In the genomic region with DNA sequence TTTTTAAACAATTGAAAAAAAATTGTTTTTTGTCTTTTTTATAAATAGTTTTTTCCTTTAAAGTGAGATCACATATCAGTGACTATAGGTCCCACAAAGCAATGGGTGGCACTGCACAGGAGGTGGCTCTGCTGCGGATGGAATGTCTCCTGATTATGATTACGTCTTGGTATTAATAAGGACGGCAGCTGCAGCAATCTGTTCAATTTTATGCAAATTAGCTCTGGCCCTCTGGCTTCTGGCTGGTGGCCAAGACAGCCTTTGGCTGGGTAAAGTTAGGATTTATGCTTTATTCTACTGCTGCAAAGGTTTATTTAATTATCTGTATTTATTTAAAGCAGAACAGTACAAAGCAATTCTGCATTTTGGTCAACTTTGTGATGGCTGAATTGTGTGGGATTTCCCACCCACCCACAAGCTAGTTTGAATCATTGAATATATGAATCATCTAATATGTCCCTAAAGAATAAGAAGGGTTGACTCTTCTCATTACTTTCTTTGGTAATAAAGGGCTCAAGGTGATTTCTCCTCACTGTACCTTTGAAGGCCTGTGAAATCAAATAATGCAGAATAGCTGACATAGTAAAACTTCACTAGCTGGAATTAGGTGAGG, we compare ENCODE assay signal across 13 cellular contexts.
A peak's percentile ranks its signal among the peaks of the same experiment; 100 is the strongest.
DNase-seq lines count a peak whose midpoint lies in the region; ATAC-seq and TF ChIP-seq lines count a peak whose summit lies in the region.
"Had no signal": no experiment of that assay in that cellular context is flagged by ENCODE, and none has a peak within 500 bp of the region (broad histone marks: within the 10 kb centered on the region; RNA-seq: fewer than 3 reads in every experiment).

No MANE protein-coding gene starts in this region.

- in situ Hi-C loops in brain microvascular endothelial cell (cut with HindIII; ENCODE audit: low pct_ligation_motif_present, low sequenced_read_pairs): no loop called here

- H3K27ac ChIP-seq in SJCRH30: peak overlapping the region; percentile 85
- no peak overlapping the region for H3K27ac ChIP-seq in brain microvascular endothelial cell
- H3K27ac ChIP-seq: epithelial cell of prostate had no signal

- H3K9me3 ChIP-seq in SJCRH30 (replicated peaks): no peaks in the 10 kb centered on the region

- no peaks in the 10 kb centered on the region for H3K27me3 ChIP-seq in SJCRH30
- no peaks in the 10 kb centered on the region for H3K27me3 ChIP-seq in brain microvascular endothelial cell (replicated peaks)

- H3K36me3 Mint-ChIP-seq in endothelial cell (ENCODE audit: low read depth, unreplicated experiment): no peaks in the 10 kb centered on the region
- H3K36me3 Mint-ChIP-seq: activated naive CD8-positive, alpha-beta T cell had no signal

- no peaks in the 10 kb centered on the region for H3K27me3 Mint-ChIP-seq in endothelial cell (ENCODE audit: unreplicated experiment)
- H3K27me3 Mint-ChIP-seq: activated naive CD8-positive, alpha-beta T cell had no signal

- ATAC-seq in SK-N-SH treated with all-trans-retinoic acid at 6 μM for 48 hours: no peak
- no peak for ATAC-seq in HG03354 (IDR thresholded peaks at IDR 0.05; ENCODE audit: poor library complexity, severe bottlenecking, unreplicated experiment)

- no peak overlapping the region for H3K27ac Mint-ChIP-seq in endothelial cell (ENCODE audit: unreplicated experiment)
- H3K27ac Mint-ChIP-seq: activated naive CD8-positive, alpha-beta T cell had no signal

- H3K36me3 ChIP-seq in SJCRH30 (no peaks in the 10 kb centered on the region), brain microvascular endothelial cell (replicated peaks) (no peaks in the 10 kb centered on the region)

- H3K4me3 ChIP-seq in SJCRH30 (peak overlapping the region; percentile 20), brain microvascular endothelial cell (ENCODE audit: low read depth, low read length) (no peak overlapping the region)

- no peaks in the 10 kb centered on the region for H3K9me3 Mint-ChIP-seq in endothelial cell (ENCODE audit: unreplicated experiment)
- H3K9me3 Mint-ChIP-seq: neural crest cell had no signal

- peaks cover 34% of the 10 kb centered on the region for H3K4me1 ChIP-seq in SJCRH30

- peak; percentile 49 for DNase-seq in NCI-H748 (lab: John Stamatoyannopoulos, UW; ENCODE audit: unreplicated experiment)
- DNase-seq in NCI-H748 treated with DMSO at 0.1 percent for 48 hours (lab: John Stamatoyannopoulos, UW): no peak
- DNase-seq in SJCRH30: peak; percentile 82 to 88
- DNase-seq in inferior parietal cortex (ENCODE audit: extremely low spot score): peak; percentile 26
- DNase-seq in endothelial cell (ENCODE audit: low spot score): no peak
- no peak for DNase-seq in brain microvascular endothelial cell
- DNase-seq: activated CD4-positive, CD25-positive, alpha-beta regulatory T cell treated with anti-CD3 and anti-CD28 coated beads, Interleukin-2, amount 50 U/mL, for 72 hours; KG1 had no signal

- TF ChIP-seq CTCF in endothelial cell (IDR thresholded peaks at IDR 0.05; ENCODE audit: unreplicated experiment) (no peak), brain microvascular endothelial cell (IDR thresholded peaks at IDR 0.05; ENCODE audit: low read depth, low read length, missing control alignments) (no peak)

- no peaks in the 10 kb centered on the region for H3K4me1 Mint-ChIP-seq in endothelial cell (ENCODE audit: unreplicated experiment)
- H3K4me1 Mint-ChIP-seq: neural crest cell had no signal

- H3K4me3 Mint-ChIP-seq in endothelial cell (ENCODE audit: unreplicated experiment): no peak overlapping the region
- H3K4me3 Mint-ChIP-seq: activated naive CD8-positive, alpha-beta T cell; neural crest cell had no signal

TF ChIP-seq in SK-N-SH treated with all-trans-retinoic acid at 6 μM for 48 hours, 23 proteins besides CTCF, POLR2A, EP300 and RAD21 (continues in another document):
- TF ChIP-seq ISL1 (CRISPR knock-in tag; IDR thresholded peaks at IDR 0.05) (no peak), ZNF8 (CRISPR knock-in tag; IDR thresholded peaks at IDR 0.05) (no peak), ZFP30 (CRISPR knock-in tag; IDR thresholded peaks at IDR 0.05) (no peak), BACH2 (CRISPR knock-in tag; IDR thresholded peaks at IDR 0.05; ENCODE audit: borderline replicate concordance) (no peak), TOX (CRISPR knock-in tag; IDR thresholded peaks at IDR 0.05; ENCODE audit: borderline replicate concordance) (no peak), ZFP3 (CRISPR knock-in tag; IDR thresholded peaks at IDR 0.05) (no peak), ARNTL (CRISPR knock-in tag; IDR thresholded peaks at IDR 0.05; ENCODE audit: borderline replicate concordance, low read depth) (no peak), TCF4 (CRISPR knock-in tag; IDR thresholded peaks at IDR 0.05; ENCODE audit: borderline replicate concordance) (no peak), ESRRG (CRISPR knock-in tag; IDR thresholded peaks at IDR 0.05) (no peak)
- TF ChIP-seq, protein P1, sequence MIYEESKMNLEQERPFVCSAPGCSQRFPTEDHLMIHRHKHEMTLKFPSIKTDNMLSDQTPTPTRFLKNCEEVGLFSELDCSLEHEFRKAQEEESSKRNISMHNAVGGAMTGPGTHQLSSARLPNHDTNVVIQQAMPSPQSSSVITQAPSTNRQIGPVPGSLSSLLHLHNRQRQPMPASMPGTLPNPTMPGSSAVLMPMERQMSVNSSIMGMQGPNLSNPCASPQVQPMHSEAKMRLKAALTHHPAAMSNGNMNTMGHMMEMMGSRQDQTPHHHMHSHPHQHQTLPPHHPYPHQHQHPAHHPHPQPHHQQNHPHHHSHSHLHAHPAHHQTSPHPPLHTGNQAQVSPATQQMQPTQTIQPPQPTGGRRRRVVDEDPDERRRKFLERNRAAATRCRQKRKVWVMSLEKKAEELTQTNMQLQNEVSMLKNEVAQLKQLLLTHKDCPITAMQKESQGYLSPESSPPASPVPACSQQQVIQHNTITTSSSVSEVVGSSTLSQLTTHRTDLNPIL (CRISPR knock-in tag; IDR thresholded peaks at IDR 0.05; ENCODE audit: low read depth): no peak
- TF ChIP-seq, protein P2, sequence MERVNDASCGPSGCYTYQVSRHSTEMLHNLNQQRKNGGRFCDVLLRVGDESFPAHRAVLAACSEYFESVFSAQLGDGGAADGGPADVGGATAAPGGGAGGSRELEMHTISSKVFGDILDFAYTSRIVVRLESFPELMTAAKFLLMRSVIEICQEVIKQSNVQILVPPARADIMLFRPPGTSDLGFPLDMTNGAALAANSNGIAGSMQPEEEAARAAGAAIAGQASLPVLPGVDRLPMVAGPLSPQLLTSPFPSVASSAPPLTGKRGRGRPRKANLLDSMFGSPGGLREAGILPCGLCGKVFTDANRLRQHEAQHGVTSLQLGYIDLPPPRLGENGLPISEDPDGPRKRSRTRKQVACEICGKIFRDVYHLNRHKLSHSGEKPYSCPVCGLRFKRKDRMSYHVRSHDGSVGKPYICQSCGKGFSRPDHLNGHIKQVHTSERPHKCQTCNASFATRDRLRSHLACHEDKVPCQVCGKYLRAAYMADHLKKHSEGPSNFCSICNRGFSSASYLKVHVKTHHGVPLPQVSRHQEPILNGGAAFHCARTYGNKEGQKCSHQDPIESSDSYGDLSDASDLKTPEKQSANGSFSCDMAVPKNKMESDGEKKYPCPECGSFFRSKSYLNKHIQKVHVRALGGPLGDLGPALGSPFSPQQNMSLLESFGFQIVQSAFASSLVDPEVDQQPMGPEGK (CRISPR knock-in tag; IDR thresholded peaks at IDR 0.05; ENCODE audit: borderline replicate concordance): no peak
- TF ChIP-seq, protein P3, sequence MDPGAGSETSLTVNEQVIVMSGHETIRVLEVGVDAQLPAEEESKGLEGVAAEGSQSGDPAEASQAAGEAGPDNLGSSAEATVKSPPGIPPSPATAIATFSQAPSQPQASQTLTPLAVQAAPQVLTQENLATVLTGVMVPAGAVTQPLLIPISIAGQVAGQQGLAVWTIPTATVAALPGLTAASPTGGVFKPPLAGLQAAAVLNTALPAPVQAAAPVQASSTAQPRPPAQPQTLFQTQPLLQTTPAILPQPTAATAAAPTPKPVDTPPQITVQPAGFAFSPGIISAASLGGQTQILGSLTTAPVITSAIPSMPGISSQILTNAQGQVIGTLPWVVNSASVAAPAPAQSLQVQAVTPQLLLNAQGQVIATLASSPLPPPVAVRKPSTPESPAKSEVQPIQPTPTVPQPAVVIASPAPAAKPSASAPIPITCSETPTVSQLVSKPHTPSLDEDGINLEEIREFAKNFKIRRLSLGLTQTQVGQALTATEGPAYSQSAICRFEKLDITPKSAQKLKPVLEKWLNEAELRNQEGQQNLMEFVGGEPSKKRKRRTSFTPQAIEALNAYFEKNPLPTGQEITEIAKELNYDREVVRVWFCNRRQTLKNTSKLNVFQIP (CRISPR knock-in tag; IDR thresholded peaks at IDR 0.05; ENCODE audit: borderline replicate concordance, low read depth): no peak
- TF ChIP-seq, protein P4, sequence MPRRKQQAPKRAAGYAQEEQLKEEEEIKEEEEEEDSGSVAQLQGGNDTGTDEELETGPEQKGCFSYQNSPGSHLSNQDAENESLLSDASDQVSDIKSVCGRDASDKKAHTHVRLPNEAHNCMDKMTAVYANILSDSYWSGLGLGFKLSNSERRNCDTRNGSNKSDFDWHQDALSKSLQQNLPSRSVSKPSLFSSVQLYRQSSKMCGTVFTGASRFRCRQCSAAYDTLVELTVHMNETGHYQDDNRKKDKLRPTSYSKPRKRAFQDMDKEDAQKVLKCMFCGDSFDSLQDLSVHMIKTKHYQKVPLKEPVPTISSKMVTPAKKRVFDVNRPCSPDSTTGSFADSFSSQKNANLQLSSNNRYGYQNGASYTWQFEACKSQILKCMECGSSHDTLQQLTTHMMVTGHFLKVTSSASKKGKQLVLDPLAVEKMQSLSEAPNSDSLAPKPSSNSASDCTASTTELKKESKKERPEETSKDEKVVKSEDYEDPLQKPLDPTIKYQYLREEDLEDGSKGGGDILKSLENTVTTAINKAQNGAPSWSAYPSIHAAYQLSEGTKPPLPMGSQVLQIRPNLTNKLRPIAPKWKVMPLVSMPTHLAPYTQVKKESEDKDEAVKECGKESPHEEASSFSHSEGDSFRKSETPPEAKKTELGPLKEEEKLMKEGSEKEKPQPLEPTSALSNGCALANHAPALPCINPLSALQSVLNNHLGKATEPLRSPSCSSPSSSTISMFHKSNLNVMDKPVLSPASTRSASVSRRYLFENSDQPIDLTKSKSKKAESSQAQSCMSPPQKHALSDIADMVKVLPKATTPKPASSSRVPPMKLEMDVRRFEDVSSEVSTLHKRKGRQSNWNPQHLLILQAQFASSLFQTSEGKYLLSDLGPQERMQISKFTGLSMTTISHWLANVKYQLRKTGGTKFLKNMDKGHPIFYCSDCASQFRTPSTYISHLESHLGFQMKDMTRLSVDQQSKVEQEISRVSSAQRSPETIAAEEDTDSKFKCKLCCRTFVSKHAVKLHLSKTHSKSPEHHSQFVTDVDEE (CRISPR knock-in tag; IDR thresholded peaks at IDR 0.05): no peak

Comparison
In these comparisons a context has a peak if more than half of its experiments do, and no peak if none do; other contexts are left out.
1. DNase-seq: peak in NCI-H748 (single experiment), SJCRH30 (2 of 2) and inferior parietal cortex (single experiment); none in NCI-H748 treated with DMSO at 0.1 percent for 48 hours (single experiment), endothelial cell (single experiment) and brain microvascular endothelial cell (single experiment).